ENCODE assay signal across 9 cellular contexts in the genomic region with DNA sequence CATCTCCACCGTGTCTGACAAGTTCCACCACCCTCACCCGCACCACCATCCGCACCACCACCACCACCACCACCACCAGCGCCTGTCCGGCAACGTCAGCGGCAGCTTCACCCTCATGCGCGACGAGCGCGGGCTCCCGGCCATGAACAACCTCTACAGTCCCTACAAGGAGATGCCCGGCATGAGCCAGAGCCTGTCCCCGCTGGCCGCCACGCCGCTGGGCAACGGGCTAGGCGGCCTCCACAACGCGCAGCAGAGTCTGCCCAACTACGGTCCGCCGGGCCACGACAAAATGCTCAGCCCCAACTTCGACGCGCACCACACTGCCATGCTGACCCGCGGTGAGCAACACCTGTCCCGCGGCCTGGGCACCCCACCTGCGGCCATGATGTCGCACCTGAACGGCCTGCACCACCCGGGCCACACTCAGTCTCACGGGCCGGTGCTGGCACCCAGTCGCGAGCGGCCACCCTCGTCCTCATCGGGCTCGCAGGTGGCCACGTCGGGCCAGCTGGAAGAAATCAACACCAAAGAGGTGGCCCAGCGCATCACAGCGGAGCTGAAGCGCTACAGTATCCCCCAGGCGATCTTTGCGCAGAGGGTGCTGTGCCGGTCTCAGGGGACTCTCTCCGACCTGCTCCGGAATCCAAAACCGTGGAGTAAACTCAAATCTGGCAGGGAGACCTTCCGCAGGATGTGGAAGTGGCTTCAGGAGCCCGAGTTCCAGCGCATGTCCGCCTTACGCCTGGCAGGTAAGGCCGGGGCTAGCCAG. TPM values are rescaled to one million over a fixed set of nuclear protein-coding genes. Genes with fewer than 3 reads are reported as not detected.
DNase-seq lines count a peak whose midpoint lies in the region; ATAC-seq and TF ChIP-seq lines count a peak whose summit lies in the region.
"Had no signal": no experiment of that assay in that cellular context is flagged by ENCODE, and none has a peak within 500 bp of the region (broad histone marks: within the 10 kb centered on the region; RNA-seq: fewer than 3 reads in every experiment).

No MANE protein-coding gene starts in this region.

- TF ChIP-seq POLR2A in suprapubic skin (IDR thresholded peaks at IDR 0.05): no peak

- peaks cover 73% of the 10 kb centered on the region for H3K4me1 ChIP-seq in left ventricle myocardium inferior
- peaks cover 76% of the 10 kb centered on the region for H3K4me1 ChIP-seq in suprapubic skin

- TF ChIP-seq CTCF in left ventricle myocardium inferior (IDR thresholded peaks at IDR 0.05; ENCODE audit: borderline replicate concordance): no peak
- TF ChIP-seq CTCF in VCaP (conservative IDR thresholded peaks at IDR 0.05): no peak
- TF ChIP-seq CTCF in suprapubic skin (IDR thresholded peaks at IDR 0.05): no peak

- H3K36me3 ChIP-seq in left ventricle myocardium inferior: no peaks in the 10 kb centered on the region
- H3K36me3 ChIP-seq in suprapubic skin: no peaks in the 10 kb centered on the region

- no peak overlapping the region for H3K27ac ChIP-seq in left ventricle myocardium inferior (replicated peaks)
- peak overlapping the region; percentile 83 for H3K27ac ChIP-seq in VCaP
- H3K27ac ChIP-seq in suprapubic skin: no peak overlapping the region

- H3K27me3 ChIP-seq in left ventricle myocardium inferior (ENCODE audit: low read depth) (peaks cover 97% of the 10 kb centered on the region), suprapubic skin (peaks cover 100% of the 10 kb centered on the region)

- TF ChIP-seq EP300 in suprapubic skin (IDR thresholded peaks at IDR 0.05): no peak

- H3K4me3 ChIP-seq in left ventricle myocardium inferior (peak overlapping the region; percentile 39), iPS-18c (ENCODE audit: insufficient read depth, low read depth, low read length) (peak overlapping the region; percentile 36), suprapubic skin (peak overlapping the region; percentile 58)

- 5% methylated on average over 40 of the region's 62 CpGs for WGBS in suprapubic skin

- DNase-seq in left ventricle myocardium inferior (no peak), Right ventricle myocardium inferior (ENCODE audit: missing footprints) (no peak), suprapubic skin (ENCODE audit: low spot score in 2 of 2) (no peak), NOMO-1 treated with DMSO at 0.1 percent for 48 hours (lab: John Stamatoyannopoulos, UW; ENCODE audit: unreplicated experiment) (no peak), DMS114 treated with DMSO at 0.1 percent for 48 hours (lab: John Stamatoyannopoulos, UW; ENCODE audit: unreplicated experiment) (no peak), OCI-M1 (lab: John Stamatoyannopoulos, UW) (no peak)

- H3K9me3 ChIP-seq in left ventricle myocardium inferior (replicated peaks) (no peaks in the 10 kb centered on the region), iPS-18c (ENCODE audit: control insufficient read depth, insufficient read depth, low read length) (no peaks in the 10 kb centered on the region), suprapubic skin (no peaks in the 10 kb centered on the region)

- intact Hi-C loops in left ventricle myocardium inferior (cut with micrococcal nuclease) (no loop called here), Right ventricle myocardium inferior (cut with DNase I) (loop anchor here (5.0 kb wide), 1 partner anchor 689 kb away; no protein-coding TSS in a partner anchor)

- ATAC-seq in Right ventricle myocardium inferior: no peak

RNA-seq across cellular contexts. Expression of gene ONECUT2, which starts 1.2 kb away (rescaled TPM):
- 0.41 TPM for total RNA-seq in left ventricle myocardium inferior
- total RNA-seq in Right ventricle myocardium inferior: 0.03 TPM
- under 1 TPM in 2 of 4 donors, not detected in 2; 0.03 to 0.08 TPM for total RNA-seq in suprapubic skin
- total RNA-seq: G401 had no signal
